1 cellular context compared by ENCODE assay signal in genomic region chr1:41641483-41641829, GRCh38.
TF ChIP-seq lines count a peak whose summit lies in the region.

No MANE protein-coding gene starts in this region.

TF ChIP-seq in GM23338, 12 proteins besides CTCF, POLR2A, EP300 and RAD21 (continued from another document):
- TF ChIP-seq EZH2 (IDR thresholded peaks at IDR 0.05; ENCODE audit: low read depth, unreplicated experiment) (no peak), NANOG (IDR thresholded peaks at IDR 0.05; ENCODE audit: borderline replicate concordance) (no peak), ZNF331 (CRISPR knock-in tag; IDR thresholded peaks at IDR 0.05; ENCODE audit: low read depth) (no peak), POLR2AphosphoS5 (IDR thresholded peaks at IDR 0.05; ENCODE audit: low read depth) (no peak)
